11 cellular contexts compared by ENCODE assay signal in the genomic region with DNA sequence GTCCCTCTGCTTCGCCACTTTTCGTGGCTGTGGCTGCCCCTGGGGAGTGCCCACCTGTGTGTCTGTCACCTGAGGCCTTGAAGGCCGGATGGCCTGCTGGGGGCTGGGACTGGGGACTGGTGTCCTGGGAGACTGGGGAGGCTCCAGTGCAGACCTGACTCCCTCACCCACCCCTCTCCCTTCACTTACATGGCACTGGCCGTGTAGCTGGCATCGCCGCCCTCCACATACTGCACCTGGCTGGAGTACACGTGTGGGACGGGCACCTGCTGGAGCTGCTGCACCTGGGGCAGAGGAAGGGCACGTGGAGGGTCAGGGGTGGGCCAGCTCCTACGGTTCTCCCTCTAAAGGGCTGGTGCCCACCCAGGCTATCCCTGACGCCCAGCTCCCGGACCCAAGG. TPM values are rescaled to one million over a fixed set of nuclear protein-coding genes. Genes with fewer than 3 reads are reported as not detected.
DNase-seq lines count a peak whose midpoint lies in the region; TF ChIP-seq lines count a peak whose summit lies in the region.
"Had no signal": no experiment of that assay in that cellular context is flagged by ENCODE, and none has a peak within 500 bp of the region (broad histone marks: within the 10 kb centered on the region; RNA-seq: fewer than 3 reads in every experiment).

No MANE protein-coding gene starts in this region.

- intact Hi-C loops in breast epithelium (cut with DNase I; ENCODE audit: low total_unique reads) (no loop called here), mammary epithelial cell (cut with micrococcal nuclease) (no loop called here)

- peaks cover 37% of the 10 kb centered on the region for H3K36me3 Mint-ChIP-seq in endodermal cell (ENCODE audit: low read depth)
- peaks cover 9% of the 10 kb centered on the region for H3K36me3 Mint-ChIP-seq in neural progenitor cell

- H3K27me3 ChIP-seq in breast epithelium (no peaks in the 10 kb centered on the region), mammary epithelial cell (ENCODE audit: insufficient read depth, low read length) (no peaks in the 10 kb centered on the region), endodermal cell (ENCODE audit: control insufficient read depth, insufficient read depth, low read length, poor library complexity, severe bottlenecking) (no peaks in the 10 kb centered on the region), neural progenitor cell (peaks cover 6% of the 10 kb centered on the region), tibial nerve (no peaks in the 10 kb centered on the region)
- H3K27me3 ChIP-seq: thyroid gland had no signal

- TF ChIP-seq EP300 in tibial nerve (IDR thresholded peaks at IDR 0.05): no peak

- H3K4me3 ChIP-seq in breast epithelium (peak overlapping the region in 2 of 3 donors; percentile 60 to 72), mammary epithelial cell (replicated peaks in 1 of 3; ENCODE audit: insufficient read depth in 1 of 3, low read depth in 2 of 3, low read length in 3 of 3) (no peak overlapping the region), endodermal cell (ENCODE audit: low read length) (no peak overlapping the region), neural progenitor cell (peak overlapping the region; percentile 49), tibial nerve (no peak overlapping the region)

- H3K4me3 Mint-ChIP-seq in endodermal cell (peak overlapping the region; percentile 45), neural progenitor cell (no peak overlapping the region)

- BruUV-seq in mammary epithelial cell (replicated peaks; lab: Mats Ljungman, UMichigan): no TSS peak

- WGBS in mammary epithelial cell (ENCODE audit: low coverage, missing lambda C conversion rate): 97% methylated on average over 3 of the region's 12 CpGs
- WGBS in endodermal cell (ENCODE audit: insufficient coverage in 1 of 2, insufficient read length in 1 of 2), 2 experiments: 86 to 94% methylated on average over 9 to 12 of the region's 12 CpGs
- WGBS in tibial nerve, 2 donors: 84 to 92% methylated on average over 11 to 12 of the region's 12 CpGs

- H3K27me3 Mint-ChIP-seq in endodermal cell (ENCODE audit: insufficient read depth): no peaks in the 10 kb centered on the region
- peaks cover 15% of the 10 kb centered on the region for H3K27me3 Mint-ChIP-seq in neural progenitor cell (ENCODE audit: insufficient read depth, low read depth)

- H3K36me3 ChIP-seq in breast epithelium: no peaks in the 10 kb centered on the region
- H3K36me3 ChIP-seq in mammary epithelial cell (ENCODE audit: insufficient read depth, low read length): no peaks in the 10 kb centered on the region
- peaks cover 11% of the 10 kb centered on the region for H3K36me3 ChIP-seq in endodermal cell (ENCODE audit: control insufficient read depth, insufficient read depth, low read length)
- H3K36me3 ChIP-seq in neural progenitor cell: no peaks in the 10 kb centered on the region
- peaks cover 0 to 66% (median 0%) of the 10 kb centered on the region in 3 donors for H3K36me3 ChIP-seq in tibial nerve

- H3K9me3 ChIP-seq in breast epithelium (no peaks in the 10 kb centered on the region), mammary epithelial cell (replicated peaks; ENCODE audit: insufficient read depth, low read length) (no peaks in the 10 kb centered on the region), endodermal cell (ENCODE audit: control insufficient read depth, low read length) (no peaks in the 10 kb centered on the region), neural progenitor cell (ENCODE audit: low read depth) (no peaks in the 10 kb centered on the region), tibial nerve (no peaks in the 10 kb centered on the region)
- H3K9me3 ChIP-seq: thyroid gland had no signal

- H3K4me2 ChIP-seq in mammary epithelial cell (ENCODE audit: insufficient read depth, low read depth, low read length): no peak overlapping the region
- peak overlapping the region; percentile 85 for H3K4me2 ChIP-seq in neural progenitor cell

- TF ChIP-seq POLR2A in breast epithelium (IDR thresholded peaks at IDR 0.05): no peak
- TF ChIP-seq POLR2A in tibial nerve (IDR thresholded peaks at IDR 0.05): no peak

- dilution Hi-C loops in mammary epithelial cell (cut with HindIII; ENCODE audit: low sequenced_read_pairs): no loop called here

- H3K79me2 ChIP-seq in mammary epithelial cell (ENCODE audit: insufficient read depth, low read length) (no peaks in the 10 kb centered on the region), neural progenitor cell (ENCODE audit: low read depth) (no peaks in the 10 kb centered on the region)

- H3K27ac ChIP-seq in breast epithelium (peak overlapping the region; percentile 76 to 86), mammary epithelial cell (ENCODE audit: insufficient read depth, low read depth, low read length) (no peak overlapping the region), endodermal cell (ENCODE audit: low read depth, low read length) (no peak overlapping the region), neural progenitor cell (no peak overlapping the region), tibial nerve (peak overlapping the region in 3 of 4 donors; percentile 63 to 81 (median 69))

- peaks cover 18% of the 10 kb centered on the region for H3F3A ChIP-seq in neural progenitor cell (ENCODE audit: low read depth)

- H3K27ac Mint-ChIP-seq in endodermal cell (peak overlapping the region; percentile 75), neural progenitor cell (no peak overlapping the region)

- H4K20me1 ChIP-seq in mammary epithelial cell (ENCODE audit: insufficient read depth, low read length) (no peaks in the 10 kb centered on the region), neural progenitor cell (ENCODE audit: low read depth) (peaks cover 2% of the 10 kb centered on the region)

- TF ChIP-seq CTCF in breast epithelium (IDR thresholded peaks at IDR 0.05): no peak
- no peak for TF ChIP-seq CTCF in mammary epithelial cell (conservative IDR thresholded peaks at IDR 0.05 in 1 of 2, IDR thresholded peaks at IDR 0.05 in 1 of 2; ENCODE audit: extremely low read depth in 1 of 2, insufficient read depth in 1 of 2, low read depth in 1 of 2, low read length in 2 of 2)
- no peak for TF ChIP-seq CTCF in endodermal cell (conservative IDR thresholded peaks at IDR 0.05)
- no peak for TF ChIP-seq CTCF in neural progenitor cell (IDR thresholded peaks at IDR 0.05)
- no peak for TF ChIP-seq CTCF in tibial nerve (IDR thresholded peaks at IDR 0.05)

- H3K9ac ChIP-seq in mammary epithelial cell (ENCODE audit: insufficient read depth, low read length) (no peak overlapping the region), endodermal cell (ENCODE audit: extremely low read depth, low read length, poor library complexity, severe bottlenecking) (no peak overlapping the region), neural progenitor cell (no peak overlapping the region)

- no peak for DNase-seq in breast epithelium (ENCODE audit: low spot score in 2 of 2)
- no peak for DNase-seq in mammary epithelial cell
- DNase-seq in endodermal cell: no peak
- DNase-seq in neural progenitor cell (ENCODE audit: low spot score): no peak
- no peak for DNase-seq in tibial nerve (ENCODE audit: low spot score in 2 of 2)
- no peak for DNase-seq in NCI-H1105 (lab: John Stamatoyannopoulos, UW)
- DNase-seq in hippocampal formation (lab: John Stamatoyannopoulos, UW): no peak
- DNase-seq in putamen (ENCODE audit: low spot score): no peak
- DNase-seq: NCI-H446 treated with DMSO at 0.1 percent for 48 hours had no signal

- H2AFZ ChIP-seq in mammary epithelial cell (ENCODE audit: low read depth, low read length) (no peak overlapping the region), neural progenitor cell (replicated peaks) (no peak overlapping the region)

- in situ Hi-C loops in mammary epithelial cell (cut with MboI; ENCODE audit: low sequenced_read_pairs in 2 of 2): no loop called here

- CTCF ChIA-PET in mammary epithelial cell (lab: Charles Lee; ENCODE audit: low non-redundant PET): interaction anchor here (0.6 kb wide), 1 partner anchor 359 kb away, joined by 11 read pairs; no protein-coding TSS in a partner anchor

- no peaks in the 10 kb centered on the region for H3K9me3 Mint-ChIP-seq in endodermal cell
- H3K9me3 Mint-ChIP-seq in neural progenitor cell: no peaks in the 10 kb centered on the region

- peaks cover 10% of the 10 kb centered on the region for H3K4me1 Mint-ChIP-seq in endodermal cell
- peaks cover 19% of the 10 kb centered on the region for H3K4me1 Mint-ChIP-seq in neural progenitor cell

- H3K4me1 ChIP-seq in breast epithelium: peaks cover 0 to 10% of the 10 kb centered on the region in 2 donors
- peaks cover 4% of the 10 kb centered on the region for H3K4me1 ChIP-seq in mammary epithelial cell (ENCODE audit: insufficient read depth, low read length)
- no peaks in the 10 kb centered on the region for H3K4me1 ChIP-seq in endodermal cell (ENCODE audit: control insufficient read depth, insufficient read depth, low read length)
- H3K4me1 ChIP-seq in neural progenitor cell: peaks cover 14% of the 10 kb centered on the region
- peaks cover 0 to 21% (median 14%) of the 10 kb centered on the region in 4 donors for H3K4me1 ChIP-seq in tibial nerve

RNA-seq across cellular contexts. Expression of gene DCAF15, which starts 25.5 kb away (rescaled TPM):
- total RNA-seq in breast epithelium (10 to 100 TPM; 13.4 to 22.7 (median 19.0) TPM), mammary epithelial cell (10 to 100 TPM; 15.2 to 31.3 TPM), endodermal cell (10 to 100 TPM; 62.4 to 72.9 TPM), neural progenitor cell (ENCODE audit: low replicate concordance) (28.6 and 69.9 TPM in 2 replicates), tibial nerve (10 to 100 TPM; 14.3 to 31.5 (median 19.3) TPM)
- polyA plus RNA-seq in mammary epithelial cell: 34.4 TPM
- polyA minus RNA-seq in mammary epithelial cell: 12.9 TPM
- 55.3 TPM for polyA plus RNA-seq in endodermal cell (2013, experiment 1 of 2)
- polyA plus RNA-seq in endodermal cell (2013, experiment 2 of 2): 50.7 TPM

RNA-seq across cellular contexts. Expression of gene RFX1, which starts 28.3 kb away (rescaled TPM):
- total RNA-seq in breast epithelium (1 to 10 TPM; 2.6 to 3.7 (median 3.6) TPM), mammary epithelial cell (10 to 100 TPM in 1 of 2 donors, 1 to 10 TPM in 1; 2.7 to 12.0 TPM), endodermal cell (10 to 100 TPM; 17.1 to 24.3 TPM), neural progenitor cell (ENCODE audit: low replicate concordance) (1.0 and 3.3 TPM in 2 replicates), tibial nerve (1 to 10 TPM; 3.1 to 8.4 (median 6.0) TPM)
- polyA plus RNA-seq in mammary epithelial cell: 1.2 TPM
- 3.8 TPM for polyA minus RNA-seq in mammary epithelial cell
- 11.6 TPM for polyA plus RNA-seq in endodermal cell (2013, experiment 1 of 2)
- 11.2 TPM for polyA plus RNA-seq in endodermal cell (2013, experiment 2 of 2)

RNA-seq across cellular contexts. Expression of gene PODNL1, which starts 39.6 kb away (rescaled TPM):
- total RNA-seq in breast epithelium: 1 to 10 TPM in 2 of 3 donors, under 1 TPM in 1; 0.80 to 8.8 (median 2.3) TPM
- 1 to 10 TPM; 3.8 to 7.1 TPM for total RNA-seq in mammary epithelial cell
- 3.6 TPM for polyA plus RNA-seq in mammary epithelial cell
- polyA minus RNA-seq in mammary epithelial cell: not detected
- under 1 TPM in 1 of 2 donors, not detected in 1; 0.29 TPM for total RNA-seq in endodermal cell
- polyA plus RNA-seq in endodermal cell (2013, experiment 1 of 2): 1.3 TPM
- 3.0 TPM for polyA plus RNA-seq in endodermal cell (2013, experiment 2 of 2)
- 1.9 TPM in 1 of 2 replicates, not detected in the other for total RNA-seq in neural progenitor cell (ENCODE audit: low replicate concordance)
- total RNA-seq in tibial nerve: 10 to 100 TPM in 3 of 4 donors, 1 to 10 TPM in 1; 9.4 to 45.7 (median 20.7) TPM

RNA-seq across cellular contexts. Expression of gene RLN3, which starts 50.1 kb away (rescaled TPM):
- total RNA-seq in breast epithelium (not detected), mammary epithelial cell (not detected), endodermal cell (not detected), neural progenitor cell (ENCODE audit: low replicate concordance) (not detected in 2 replicates), tibial nerve (not detected)
- polyA plus RNA-seq in mammary epithelial cell: not detected
- not detected for polyA minus RNA-seq in mammary epithelial cell
- not detected for polyA plus RNA-seq in endodermal cell (2013, experiment 1 of 2)
- not detected for polyA plus RNA-seq in endodermal cell (2013, experiment 2 of 2)
- total RNA-seq: pulmonary artery endothelial cell, thyroid gland had no signal

RNA-seq across cellular contexts. Expression of gene IL27RA, which starts 53.8 kb away (rescaled TPM):
- 10 to 100 TPM in 1 of 3 donors, 1 to 10 TPM in 2; 5.1 to 11.0 (median 5.2) TPM for total RNA-seq in breast epithelium
- total RNA-seq in mammary epithelial cell: 1 to 10 TPM; 3.2 to 6.9 TPM
- polyA plus RNA-seq in mammary epithelial cell: 10.3 TPM
- 1.1 TPM for polyA minus RNA-seq in mammary epithelial cell
- 10 to 100 TPM; 10.3 to 10.8 TPM for total RNA-seq in endodermal cell
- 4.4 TPM for polyA plus RNA-seq in endodermal cell (2013, experiment 1 of 2)
- 4.1 TPM for polyA plus RNA-seq in endodermal cell (2013, experiment 2 of 2)
- 1.2 and 3.3 TPM in 2 replicates for total RNA-seq in neural progenitor cell (ENCODE audit: low replicate concordance)
- 1 to 10 TPM; 2.4 to 3.5 (median 3.0) TPM for total RNA-seq in tibial nerve

Comparison
In these comparisons a context has a peak if more than half of its experiments do, and no peak if none do; other contexts are left out.
1. H3K27ac ChIP-seq: peak in breast epithelium (2 of 2) and tibial nerve (3 of 4); none in mammary epithelial cell (single experiment), endodermal cell (single experiment) and neural progenitor cell (single experiment).
2. H3K4me3 ChIP-seq: peak in breast epithelium (2 of 3) and neural progenitor cell (single experiment); none in mammary epithelial cell (0 of 3), endodermal cell (single experiment) and tibial nerve (0 of 4).